In genomic region chr1:9537863-9538668, GRCh38 we compare ENCODE assay signal across 10 cellular contexts. TPM values are rescaled to one million over a fixed set of nuclear protein-coding genes. Genes with fewer than 3 reads are reported as not detected.
A peak's percentile ranks its signal among the peaks of the same experiment; 100 is the strongest.
DNase-seq lines count a peak whose midpoint lies in the region; ATAC-seq and TF ChIP-seq lines count a peak whose summit lies in the region.
"Had no signal": no experiment of that assay in that cellular context is flagged by ENCODE, and none has a peak within 500 bp of the region (broad histone marks: within the 10 kb centered on the region; RNA-seq: fewer than 3 reads in every experiment).

No MANE protein-coding gene starts in this region.

- peaks cover 32% of the 10 kb centered on the region for H3K79me2 ChIP-seq in GM23338 (replicated peaks; ENCODE audit: insufficient read depth)
- H3K79me2 ChIP-seq in PC-3 (ENCODE audit: low read length), result peaks cover 32% of the 10 kb centered on the region

- intact Hi-C loops in PC-3 (cut with micrococcal nuclease), result loop anchor here (5.0 kb wide), 1 partner anchor 34 kb away; no protein-coding TSS in a partner anchor

- H3K36me3 Mint-ChIP-seq in GM23338 (ENCODE audit: low read depth) (peaks cover 22% of the 10 kb centered on the region), endothelial cell (ENCODE audit: low read depth, unreplicated experiment) (no peaks in the 10 kb centered on the region)

- CTCF ChIA-PET in PC-3 (lab: Charles Lee), result interaction anchor here (0.6 kb wide), 1 partner anchor 356 kb away, joined by 4 read pairs; no protein-coding TSS in a partner anchor

- H4K20me1 ChIP-seq in GM23338 (replicated peaks; ENCODE audit: insufficient read depth), result peaks cover 14% of the 10 kb centered on the region
- peaks cover 7% of the 10 kb centered on the region; the same call in 1 of the 2 replicates for H4K20me1 ChIP-seq in PC-3 (ENCODE audit: low read length)

- H3K9me3 ChIP-seq in PC-3 (ENCODE audit: low read length), result no peaks in the 10 kb centered on the region
- H3K9me3 ChIP-seq: SJSA1 had no signal

- TF ChIP-seq CTCF in GM23338 (conservative IDR thresholded peaks at IDR 0.05; ENCODE audit: low read depth in 2 of 2) (no peak), PC-3 (conservative IDR thresholded peaks at IDR 0.05; ENCODE audit: low read depth, low read length) (no peak), endothelial cell (IDR thresholded peaks at IDR 0.05; ENCODE audit: unreplicated experiment) (no peak)

- H3K27me3 Mint-ChIP-seq in GM23338 (ENCODE audit: insufficient read depth, low read depth, poor library complexity) (peaks cover 17% of the 10 kb centered on the region), endothelial cell (ENCODE audit: unreplicated experiment) (peaks cover 4% of the 10 kb centered on the region)

- H3K9me3 Mint-ChIP-seq in GM23338, result no peaks in the 10 kb centered on the region; the same call in 2 of the 3 replicates
- H3K9me3 Mint-ChIP-seq in endothelial cell (ENCODE audit: unreplicated experiment), result no peaks in the 10 kb centered on the region

- peak overlapping the region; percentile 36; the same call in 1 of the 3 replicates for H3K4me3 Mint-ChIP-seq in GM23338
- H3K4me3 Mint-ChIP-seq in endothelial cell (ENCODE audit: unreplicated experiment), result peak overlapping the region; percentile 32

- peaks cover 24% of the 10 kb centered on the region for H3K4me1 Mint-ChIP-seq in GM23338
- peaks cover 17% of the 10 kb centered on the region for H3K4me1 Mint-ChIP-seq in endothelial cell (ENCODE audit: unreplicated experiment)

- H3K27ac Mint-ChIP-seq in GM23338 (peak overlapping the region; percentile 32; the same call in 1 of the 2 replicates), endothelial cell (ENCODE audit: unreplicated experiment) (peak overlapping the region; percentile 4)

- H3K4me3 ChIP-seq in GM23338 (peak overlapping the region; percentile 26; the same call in 1 of the 2 replicates), PC-3 (ENCODE audit: low read length) (no peak overlapping the region), rectal smooth muscle tissue (ENCODE audit: low read length) (peak overlapping the region; percentile 37)

- no peak overlapping the region for H3K9ac ChIP-seq in PC-3 (ENCODE audit: low read length)
- no peak overlapping the region for H3K9ac ChIP-seq in rectal smooth muscle tissue (ENCODE audit: low read length)

- H3K27ac ChIP-seq in GM23338 (ENCODE audit: low read depth) (peak overlapping the region; percentile 26; the same call in 1 of the 2 replicates), PC-3 (ENCODE audit: low read length) (no peak overlapping the region), rectal smooth muscle tissue (ENCODE audit: low read depth, low read length) (no peak overlapping the region)

- H3K4me1 ChIP-seq in GM23338 (ENCODE audit: insufficient read depth), result peaks cover 18% of the 10 kb centered on the region
- peaks cover 24% of the 10 kb centered on the region for H3K4me1 ChIP-seq in PC-3 (ENCODE audit: insufficient read depth, low read length)
- H3K4me1 ChIP-seq in rectal smooth muscle tissue (ENCODE audit: control insufficient read depth, insufficient read depth, low read length), result no peaks in the 10 kb centered on the region

- POLR2A ChIA-PET in PC-3 (lab: Charles Lee; ENCODE audit: unreplicated experiment), result no interaction called here

- no TSS peak for BruUV-seq in PC-3 (replicated peaks; lab: Mats Ljungman, UMichigan)

- H3K9me2 ChIP-seq in GM23338 (ENCODE audit: insufficient read depth), result no peaks in the 10 kb centered on the region
- no peaks in the 10 kb centered on the region for H3K9me2 ChIP-seq in PC-3 (replicated peaks; ENCODE audit: low read length)

- no peaks in the 10 kb centered on the region; the same call in 1 of the 2 replicates for H3K36me3 ChIP-seq in GM23338 (ENCODE audit: insufficient read depth)
- no peaks in the 10 kb centered on the region for H3K36me3 ChIP-seq in PC-3 (ENCODE audit: low read depth, low read length)
- H3K36me3 ChIP-seq in rectal smooth muscle tissue (ENCODE audit: control insufficient read depth, insufficient read depth, low read length), result no peaks in the 10 kb centered on the region

- H3K4me2 ChIP-seq in GM23338 (peak overlapping the region; percentile 62), PC-3 (ENCODE audit: low read length) (peak overlapping the region; percentile 17; the same call in 1 of the 2 replicates)

- no peaks in the 10 kb centered on the region for H3F3A ChIP-seq in GM23338 (replicated peaks; ENCODE audit: low read depth)
- no peaks in the 10 kb centered on the region for H3F3A ChIP-seq in PC-3 (ENCODE audit: low read length, unreplicated experiment)

- H3K27me3 ChIP-seq in GM23338 (ENCODE audit: insufficient read depth) (no peaks in the 10 kb centered on the region), PC-3 (ENCODE audit: low read length) (no peaks in the 10 kb centered on the region), rectal smooth muscle tissue (ENCODE audit: control insufficient read depth, insufficient read depth, low read length) (no peaks in the 10 kb centered on the region)
- H3K27me3 ChIP-seq: SJSA1 had no signal

- ATAC-seq in GM23338, result no peak
- no peak for ATAC-seq in PC-3
- no peak for ATAC-seq in HG03135 (IDR thresholded peaks at IDR 0.05; ENCODE audit: unreplicated experiment)
- ATAC-seq in GM21423 (IDR thresholded peaks at IDR 0.05; ENCODE audit: unreplicated experiment), result no peak

- DNase-seq in GM23338 (ENCODE audit: low spot score) (no peak), PC-3 (peak; percentile 43), endothelial cell (ENCODE audit: low spot score) (no peak), NCI-H1694 (lab: John Stamatoyannopoulos, UW) (no peak)
- no peak for DNase-seq in stimulated activated CD4-positive, alpha-beta T cell treated with anti-CD3 and anti-CD28 coated beads, Interleukin-2, amount 100 ng/mL, for 48 hours
- DNase-seq: central memory CD4-positive, alpha-beta T cell had no signal

- H2AFZ ChIP-seq in GM23338 (peak overlapping the region; percentile 99), PC-3 (ENCODE audit: low read length) (peak overlapping the region; percentile 58)

TF ChIP-seq in GM23338, 12 proteins besides CTCF, POLR2A, EP300 and RAD21 (continues in another document):
- no peak for TF ChIP-seq EZH2 (IDR thresholded peaks at IDR 0.05; ENCODE audit: low read depth, unreplicated experiment)

RNA-seq across cellular contexts. Expression of gene SLC25A33, which starts 1.2 kb away (rescaled TPM):
- total RNA-seq in GM23338 (2014; rRNA removed; shearing (Covaris generic)), result 18.8 and 21.0 TPM in 2 replicates
- polyA plus RNA-seq in GM23338 (2016; fragmentation: Nextera tagmentation; extraction: Ambion mirVana), result 12.8 and 13.3 TPM in 2 replicates
- total RNA-seq in PC-3 (2014; rRNA removed), result 11.8 and 14.5 TPM in 2 replicates
- total RNA-seq in endothelial cell (ENCODE audit: unreplicated experiment), result 4.2 TPM

RNA-seq across cellular contexts. Expression of gene TMEM201, which starts 50.6 kb away (rescaled TPM):
- 24.5 and 27.2 TPM in 2 replicates for total RNA-seq in GM23338 (2014; rRNA removed; shearing (Covaris generic))
- 11.6 and 11.8 TPM in 2 replicates for polyA plus RNA-seq in GM23338 (2016; fragmentation: Nextera tagmentation; extraction: Ambion mirVana)
- 13.8 and 18.4 TPM in 2 replicates for total RNA-seq in PC-3 (2014; rRNA removed)
- 19.1 TPM for total RNA-seq in endothelial cell (ENCODE audit: unreplicated experiment)
